Comparison of ENCODE assay signal across 8 cellular contexts in genomic region chr6:28686446-28687027, GRCh38.
DNase-seq lines count a peak whose midpoint lies in the region; TF ChIP-seq lines count a peak whose summit lies in the region.
"Not testable (repeated sequence)": the region's sequence is repeated elsewhere in the genome, so short reads cannot be mapped to it uniquely, and the experiment has no call there.

No MANE protein-coding gene starts in this region.

- H3K9me3 ChIP-seq in SJCRH30 (replicated peaks); esophagus squamous epithelium: not testable (repeated sequence)

- intact Hi-C loops in CD14-positive monocyte (cut with micrococcal nuclease) (loop anchor here (5.0 kb wide), 3 partner anchors 331 to 906 kb away; partner anchors contain the start of gene OR2H2 (in 1 of the 2)), esophagus squamous epithelium (cut with DNase I) (loop anchor here (5.0 kb wide), 1 partner anchor 331 kb away; no protein-coding TSS in a partner anchor)
- intact Hi-C loops in activated T-helper 1 cell treated with anti-CD3 and anti-CD28 coated beads, Interleukin-12 subunit alpha, Interleukin-12 subunit beta, Interleukin-2, Interleukin-4 antibody, amounts not matched to agents 30 ng/mL and 10 ng/mL and 1 ng/mL, durations not matched to agents 14 hours and 24 hours and 36 hours (cut with micrococcal nuclease) = loop anchor here (1.0 to 10.0 kb wide), 5 partner anchors 99 to 782 kb away; partner anchors contain the start of gene ZSCAN26

- not testable (repeated sequence) for H3K79me2 ChIP-seq in mesendoderm (ENCODE audit: control insufficient read depth, insufficient read depth, low read length)

- H3K36me3 ChIP-seq in SJCRH30; esophagus squamous epithelium; mesendoderm (ENCODE audit: control insufficient read depth, insufficient read depth, low read length): not testable (repeated sequence)

- H3K4me1 Mint-ChIP-seq in CD14-positive monocyte = not testable (repeated sequence)
- peaks cover 19% of the 10 kb centered on the region for H3K4me1 Mint-ChIP-seq in activated T-helper 1 cell treated with anti-CD3 and anti-CD28 coated beads, Interleukin-12 subunit alpha, Interleukin-12 subunit beta, Interleukin-2, Interleukin-4 antibody, amounts not matched to agents 30 ng/mL and 10 ng/mL and 1 ng/mL, durations not matched to agents 14 hours and 24 hours and 36 hours (ENCODE audit: low read depth)

- H2BK15ac ChIP-seq in mesendoderm (replicated peaks; ENCODE audit: low read depth) = not testable (repeated sequence)

- H2BK120ac ChIP-seq in mesendoderm (ENCODE audit: low read depth, low read length) = not testable (repeated sequence)

- not testable (repeated sequence) for H3K23ac ChIP-seq in mesendoderm (ENCODE audit: low read length)

- not testable (repeated sequence) for H4K5ac ChIP-seq in mesendoderm (ENCODE audit: low read length)

- H3K36me3 Mint-ChIP-seq in CD14-positive monocyte; activated T-helper 1 cell treated with anti-CD3 and anti-CD28 coated beads, Interleukin-12 subunit alpha, Interleukin-12 subunit beta, Interleukin-2, Interleukin-4 antibody, amounts not matched to agents 30 ng/mL and 10 ng/mL and 1 ng/mL, durations not matched to agents 14 hours and 24 hours and 36 hours (ENCODE audit: low read depth): not testable (repeated sequence)

- not testable (repeated sequence) for H3K4me1 ChIP-seq in SJCRH30; esophagus squamous epithelium; mesendoderm (ENCODE audit: control insufficient read depth, low read depth, low read length)

- not testable (repeated sequence) for DNase-seq in CD14-positive monocyte (ENCODE audit: low spot score); esophagus squamous epithelium (lab: John Stamatoyannopoulos, UW)
- DNase-seq in H4 (ENCODE audit: low spot score) = peak; percentile 54
- DNase-seq in NCI-H2029 treated with DMSO at 0.1 percent for 48 hours (lab: John Stamatoyannopoulos, UW) = peak; percentile 4
- peak; percentile 38 to 78 for DNase-seq in SJCRH30
- peak; percentile 23 for DNase-seq in activated T-helper 1 cell treated with anti-CD3 and anti-CD28 coated beads, Interleukin-12 subunit alpha, Interleukin-12 subunit beta, Interleukin-2, Interleukin-4 antibody, amounts not matched to agents 30 ng/mL and 10 ng/mL and 1 ng/mL, durations not matched to agents 14 hours and 24 hours and 36 hours (ENCODE audit: low spot score)
- DNase-seq in mesendoderm = peak; percentile 81
- peak; percentile 11 to 16 for DNase-seq in stimulated activated CD4-positive, alpha-beta T cell treated with anti-CD3 and anti-CD28 coated beads, Interleukin-4, amount 100 ng/mL, for 4 hours

- H3K18ac ChIP-seq in mesendoderm (ENCODE audit: low read length) = not testable (repeated sequence)

- H3K27me3 Mint-ChIP-seq in CD14-positive monocyte (ENCODE audit: low read depth in 3 of 3) = peaks cover 41 to 65% (median 55%) of the 10 kb centered on the region in 3 donors
- peaks cover 55% of the 10 kb centered on the region for H3K27me3 Mint-ChIP-seq in activated T-helper 1 cell treated with anti-CD3 and anti-CD28 coated beads, Interleukin-12 subunit alpha, Interleukin-12 subunit beta, Interleukin-2, Interleukin-4 antibody, amounts not matched to agents 30 ng/mL and 10 ng/mL and 1 ng/mL, durations not matched to agents 14 hours and 24 hours and 36 hours (ENCODE audit: insufficient read depth)

- H2BK5ac ChIP-seq in mesendoderm (ENCODE audit: low read length) = not testable (repeated sequence)

- peak overlapping the region; percentile 28 for H3K4me3 ChIP-seq in SJCRH30
- H3K4me3 ChIP-seq in esophagus squamous epithelium; mesendoderm (ENCODE audit: low read length): not testable (repeated sequence)

- not testable (repeated sequence) for H3K9me3 Mint-ChIP-seq in CD14-positive monocyte; activated T-helper 1 cell treated with anti-CD3 and anti-CD28 coated beads, Interleukin-12 subunit alpha, Interleukin-12 subunit beta, Interleukin-2, Interleukin-4 antibody, amounts not matched to agents 30 ng/mL and 10 ng/mL and 1 ng/mL, durations not matched to agents 14 hours and 24 hours and 36 hours

- TF ChIP-seq CTCF in CD14-positive monocyte (IDR thresholded peaks at IDR 0.05) (peak; percentile 77), esophagus squamous epithelium (IDR thresholded peaks at IDR 0.05) (peak; percentile 35 to 85 (median 70))

- not testable (repeated sequence) for H3K56ac ChIP-seq in mesendoderm (ENCODE audit: low read length)

- H3K9ac ChIP-seq in mesendoderm (ENCODE audit: low read length) = not testable (repeated sequence)

- H3K27ac ChIP-seq in SJCRH30; esophagus squamous epithelium; mesendoderm (ENCODE audit: low read depth, low read length): not testable (repeated sequence)

- not testable (repeated sequence) for H3K27ac Mint-ChIP-seq in CD14-positive monocyte; activated T-helper 1 cell treated with anti-CD3 and anti-CD28 coated beads, Interleukin-12 subunit alpha, Interleukin-12 subunit beta, Interleukin-2, Interleukin-4 antibody, amounts not matched to agents 30 ng/mL and 10 ng/mL and 1 ng/mL, durations not matched to agents 14 hours and 24 hours and 36 hours

- not testable (repeated sequence) for H3K4ac ChIP-seq in mesendoderm (ENCODE audit: low read depth, low read length)

- TF ChIP-seq POLR2A in esophagus squamous epithelium (IDR thresholded peaks at IDR 0.05) = not testable (repeated sequence)

- peak overlapping the region in 1 of 2 donors; percentile 31 for H3K4me3 Mint-ChIP-seq in CD14-positive monocyte
- not testable (repeated sequence) for H3K4me3 Mint-ChIP-seq in activated T-helper 1 cell treated with anti-CD3 and anti-CD28 coated beads, Interleukin-12 subunit alpha, Interleukin-12 subunit beta, Interleukin-2, Interleukin-4 antibody, amounts not matched to agents 30 ng/mL and 10 ng/mL and 1 ng/mL, durations not matched to agents 14 hours and 24 hours and 36 hours

- not testable (repeated sequence) for H3K79me1 ChIP-seq in mesendoderm (ENCODE audit: low read length)

- not testable (repeated sequence) for H4K8ac ChIP-seq in mesendoderm (ENCODE audit: low read depth, low read length)

- not testable (repeated sequence) for H3K27me3 ChIP-seq in SJCRH30; mesendoderm (ENCODE audit: insufficient read depth, low read length, poor library complexity)
- peaks cover 0 to 91% (median 0%) of the 10 kb centered on the region in 4 donors for H3K27me3 ChIP-seq in esophagus squamous epithelium

- not testable (repeated sequence) for H3K4me2 ChIP-seq in mesendoderm (ENCODE audit: low read length)

- 4 to 6% methylated on average over 10 to 11 of the region's 11 CpGs for WGBS in esophagus squamous epithelium, 2 donors
- WGBS in mesendoderm (ENCODE audit: extremely low coverage, insufficient coverage, low lambda C conversion rate) = no CpG with 5 or more reads among the region's 11 CpGs

- not testable (repeated sequence) for H2AK5ac ChIP-seq in mesendoderm (ENCODE audit: low read length)
